In the genomic region with DNA sequence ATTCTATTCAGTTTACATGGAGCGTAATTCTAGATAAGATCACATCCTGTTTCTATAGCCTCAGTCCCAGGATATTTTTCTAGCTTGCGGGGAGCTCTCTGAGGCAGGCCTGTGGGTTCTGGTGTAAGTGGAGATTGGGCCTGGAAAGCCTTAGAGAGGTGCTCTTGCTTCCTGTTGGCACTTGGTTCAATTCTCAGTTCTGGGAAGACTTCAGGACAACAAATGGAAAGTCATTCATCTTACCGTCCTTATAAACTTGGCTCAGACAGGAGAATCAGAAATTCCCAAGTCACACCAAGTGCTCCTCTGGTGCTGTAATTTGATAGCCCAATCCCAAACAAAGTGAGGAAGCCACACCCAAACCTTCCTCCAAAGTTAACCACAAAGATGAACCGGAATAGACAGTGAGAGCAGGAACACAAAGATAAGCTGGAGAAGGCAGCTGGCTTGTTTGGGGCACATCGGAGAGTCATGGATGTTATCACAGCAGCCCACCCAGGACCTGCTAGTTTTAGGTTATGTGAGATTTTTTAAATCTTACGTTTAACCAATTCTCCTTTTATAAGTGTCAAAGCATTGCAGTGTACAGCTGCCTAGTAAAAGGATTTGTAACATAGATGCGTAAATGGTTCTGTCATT, we compare ENCODE assay signal across 9 cellular contexts.
DNase-seq lines count a peak whose midpoint lies in the region; ATAC-seq and TF ChIP-seq lines count a peak whose summit lies in the region.
"Had no signal": no experiment of that assay in that cellular context is flagged by ENCODE, and none has a peak within 500 bp of the region (broad histone marks: within the 10 kb centered on the region; RNA-seq: fewer than 3 reads in every experiment).

No MANE protein-coding gene starts in this region.

- no peaks in the 10 kb centered on the region for H3K36me3 ChIP-seq in heart left ventricle
- H3K36me3 ChIP-seq in stomach = no peaks in the 10 kb centered on the region
- no peaks in the 10 kb centered on the region for H3K36me3 ChIP-seq in spleen
- H3K36me3 ChIP-seq: pancreas had no signal

- peak overlapping the region in 8 of 12 donors; percentile 7 to 36 (median 26) for H3K4me3 ChIP-seq in heart left ventricle
- peak overlapping the region in 2 of 4 donors; percentile 8 to 25 for H3K4me3 ChIP-seq in stomach
- H3K4me3 ChIP-seq in spleen = peak overlapping the region in 1 of 8 donors; percentile 25
- H3K4me3 ChIP-seq: pancreas had no signal

- H3K9me3 ChIP-seq in heart left ventricle (no peaks in the 10 kb centered on the region), stomach (no peaks in the 10 kb centered on the region), spleen (no peaks in the 10 kb centered on the region)
- H3K9me3 ChIP-seq: pancreas had no signal

- H3K27me3 ChIP-seq in heart left ventricle (no peaks in the 10 kb centered on the region), stomach (no peaks in the 10 kb centered on the region), spleen (replicated peaks in 1 of 7) (peaks cover 0 to 8% (median 0%) of the 10 kb centered on the region in 7 donors)
- H3K27me3 ChIP-seq: pancreas had no signal

- H3K4me1 ChIP-seq in heart left ventricle (peaks cover 3 to 51% (median 32%) of the 10 kb centered on the region in 12 donors), stomach (peaks cover 5 to 43% (median 24%) of the 10 kb centered on the region in 4 donors), spleen (peaks cover 0 to 14% (median 6%) of the 10 kb centered on the region in 6 donors)

- ATAC-seq in SK-N-SH treated with all-trans-retinoic acid at 6 μM for 48 hours (peak; percentile 81), heart left ventricle (peak; percentile 57 to 85 (median 75)), HG03571 (IDR thresholded peaks at IDR 0.05; ENCODE audit: unreplicated experiment) (no peak)

- H3K27ac ChIP-seq in heart left ventricle = peak overlapping the region in 11 of 12 donors; percentile 47 to 78 (median 71)
- H3K27ac ChIP-seq in stomach = peak overlapping the region; percentile 38 to 67 (median 65)
- peak overlapping the region in 4 of 8 donors; percentile 21 to 45 (median 32) for H3K27ac ChIP-seq in spleen

- DNase-seq in HT1080 (ENCODE audit: low read depth) (peak; percentile 81), heart left ventricle (peak in 2 of 5 donors; percentile 28 to 31), stomach (no peak), putamen (ENCODE audit: low spot score) (no peak), iPS-NIHi11 (ENCODE audit: low spot score) (no peak), spleen (no peak)

- TF ChIP-seq POLR2A in heart left ventricle (IDR thresholded peaks at IDR 0.05) (no peak), stomach (IDR thresholded peaks at IDR 0.05) (no peak), spleen (IDR thresholded peaks at IDR 0.05) (no peak)

- WGBS in heart left ventricle, 4 donors = 24 to 38% (median 30%) methylated on average over 7 of the region's 7 CpGs
- 17 to 27% (median 24%) methylated on average over 7 of the region's 7 CpGs for WGBS in stomach, 5 donors
- 26 to 35% (median 28%) methylated on average over 6 to 7 of the region's 7 CpGs for WGBS in spleen, 5 donors

- no peak for TF ChIP-seq CTCF in heart left ventricle (IDR thresholded peaks at IDR 0.05)
- TF ChIP-seq CTCF in stomach (IDR thresholded peaks at IDR 0.05) = no peak
- TF ChIP-seq CTCF in spleen (IDR thresholded peaks at IDR 0.05 in 8 of 11, conservative IDR thresholded peaks at IDR 0.05 in 3 of 11) = no peak

- no peak for TF ChIP-seq EP300 in stomach (IDR thresholded peaks at IDR 0.05)

- intact Hi-C loops in heart left ventricle (cut with DNase I) = loop anchor here in 9 of 10 donors (1.0 to 5.0 kb wide), 8 partner anchors 64 to 119 kb away; no protein-coding TSS in a partner anchor
- intact Hi-C loops in stomach (cut with DNase I; ENCODE audit: low total_unique reads) = no loop called here
- intact Hi-C loops in spleen (cut with DNase I; ENCODE audit: low total_unique reads) = loop anchor here (5.0 kb wide), 2 partner anchors 69 to 124 kb away; no protein-coding TSS in a partner anchor

TF ChIP-seq in SK-N-SH treated with all-trans-retinoic acid at 6 μM for 48 hours, 23 proteins besides CTCF, POLR2A, EP300 and RAD21:
- TF ChIP-seq ZFP3 (CRISPR knock-in tag; IDR thresholded peaks at IDR 0.05) (peak; percentile 19; the same call in 1 of the 2 replicates), ZNF70 (CRISPR knock-in tag; IDR thresholded peaks at IDR 0.05) (no peak), ZFP30 (CRISPR knock-in tag; IDR thresholded peaks at IDR 0.05) (no peak), ISL1 (CRISPR knock-in tag; IDR thresholded peaks at IDR 0.05) (peak; percentile 15; the same call in 1 of the 2 replicates)
